Comparison of ENCODE assay signal across 9 cellular contexts in genomic region chr1:234976880-234977680, GRCh38.
DNase-seq lines count a peak whose midpoint lies in the region; ATAC-seq and TF ChIP-seq lines count a peak whose summit lies in the region.
"Had no signal": no experiment of that assay in that cellular context is flagged by ENCODE, and none has a peak within 500 bp of the region (broad histone marks: within the 10 kb centered on the region; RNA-seq: fewer than 3 reads in every experiment).

No MANE protein-coding gene starts in this region.

- no peaks in the 10 kb centered on the region for H3K9me3 Mint-ChIP-seq in stimulated activated memory B cell treated with anti-CD40 and anti-IgM and Interleukin-4, amounts not matched to agents 10 μg/mL and 1 μg/mL and 100 μg/mL, for 72 hours
- H3K9me3 Mint-ChIP-seq in CD8-positive, alpha-beta T cell = no peaks in the 10 kb centered on the region
- no peaks in the 10 kb centered on the region for H3K9me3 Mint-ChIP-seq in activated CD8-positive, alpha-beta T cell treated with anti-CD3 and anti-CD28 coated beads, Interleukin-2, amount 10 ng/mL, durations not matched to agents 7 days and 5 days (ENCODE audit: insufficient read depth)

- peaks cover 69% of the 10 kb centered on the region for H3K4me1 Mint-ChIP-seq in stimulated activated memory B cell treated with anti-CD40 and anti-IgM and Interleukin-4, amounts not matched to agents 10 μg/mL and 1 μg/mL and 100 μg/mL, for 72 hours
- peaks cover 52% of the 10 kb centered on the region for H3K4me1 Mint-ChIP-seq in CD8-positive, alpha-beta T cell (ENCODE audit: low read depth)
- H3K4me1 Mint-ChIP-seq in activated CD8-positive, alpha-beta T cell treated with anti-CD3 and anti-CD28 coated beads, Interleukin-2, amount 10 ng/mL, durations not matched to agents 7 days and 5 days (ENCODE audit: low read depth) = peaks cover 75% of the 10 kb centered on the region

- ATAC-seq in left ventricle myocardium superior (peak; percentile 1), GM18907 (IDR thresholded peaks at IDR 0.05; ENCODE audit: unreplicated experiment) (no peak)
- no peak for ATAC-seq in stimulated activated memory B cell treated with anti-CD40 and anti-IgM and Interleukin-4, amounts not matched to agents 10 μg/mL and 1 μg/mL and 100 μg/mL, for 72 hours
- ATAC-seq in CD8-positive, alpha-beta T cell = no peak
- ATAC-seq in activated CD8-positive, alpha-beta T cell treated with anti-CD3 and anti-CD28 coated beads, Interleukin-2, amount 10 ng/mL, durations not matched to agents 7 days and 5 days = no peak

- 0 out of 2 replicates have a peak overlapping the region, but pooled peaks have one; percentile 92 for H3K27ac ChIP-seq in SJSA1
- no peak overlapping the region for H3K27ac ChIP-seq in CD8-positive, alpha-beta T cell (ENCODE audit: low read depth, low read length)

- H3K36me3 Mint-ChIP-seq in stimulated activated memory B cell treated with anti-CD40 and anti-IgM and Interleukin-4, amounts not matched to agents 10 μg/mL and 1 μg/mL and 100 μg/mL, for 72 hours = no peaks in the 10 kb centered on the region
- no peaks in the 10 kb centered on the region for H3K36me3 Mint-ChIP-seq in CD8-positive, alpha-beta T cell
- peaks cover 2% of the 10 kb centered on the region for H3K36me3 Mint-ChIP-seq in activated CD8-positive, alpha-beta T cell treated with anti-CD3 and anti-CD28 coated beads, Interleukin-2, amount 10 ng/mL, durations not matched to agents 7 days and 5 days (ENCODE audit: low read depth)

- peak overlapping the region; percentile 90 for H3K27ac Mint-ChIP-seq in stimulated activated memory B cell treated with anti-CD40 and anti-IgM and Interleukin-4, amounts not matched to agents 10 μg/mL and 1 μg/mL and 100 μg/mL, for 72 hours
- no peak overlapping the region for H3K27ac Mint-ChIP-seq in CD8-positive, alpha-beta T cell
- H3K27ac Mint-ChIP-seq in activated CD8-positive, alpha-beta T cell treated with anti-CD3 and anti-CD28 coated beads, Interleukin-2, amount 10 ng/mL, durations not matched to agents 7 days and 5 days = no peak overlapping the region

- DNase-seq in KBM-7 = peak; percentile 85
- no peak for DNase-seq in SJSA1 (ENCODE audit: low read depth in 1 of 2, low spot score in 2 of 2)
- DNase-seq in left ventricle myocardium superior = no peak
- DNase-seq in CD8-positive, alpha-beta T cell = no peak
- DNase-seq in activated CD8-positive, alpha-beta T cell treated with anti-CD3 and anti-CD28 coated beads, Interleukin-2, amount 10 ng/mL, durations not matched to agents 7 days and 5 days = no peak
- DNase-seq: cortex of kidney, NCI-H2227 treated with DMSO at 0.1 percent for 48 hours had no signal

- no peak overlapping the region for H3K4me3 ChIP-seq in SJSA1
- H3K4me3 ChIP-seq in CD8-positive, alpha-beta T cell (ENCODE audit: low read depth, low read length) = no peak overlapping the region

- peaks cover 80% of the 10 kb centered on the region for H3K4me1 ChIP-seq in SJSA1 (replicated peaks)
- H3K4me1 ChIP-seq in CD8-positive, alpha-beta T cell (ENCODE audit: insufficient read depth, low read length) = peaks cover 35% of the 10 kb centered on the region

- no peaks in the 10 kb centered on the region for H3K36me3 ChIP-seq in SJSA1
- no peaks in the 10 kb centered on the region for H3K36me3 ChIP-seq in CD8-positive, alpha-beta T cell (ENCODE audit: insufficient read depth, low read length)

- intact Hi-C loops in left ventricle myocardium superior (cut with micrococcal nuclease) = loop anchor here (10.0 kb wide), 1 partner anchor 442 kb away; no protein-coding TSS in a partner anchor
- intact Hi-C loops in CD8-positive, alpha-beta T cell (cut with DNase I, micrococcal nuclease) = loop anchor here in 1 of 2 experiments (5.0 kb wide), 1 partner anchor 35 kb away; no protein-coding TSS in a partner anchor

- H3K27me3 Mint-ChIP-seq in stimulated activated memory B cell treated with anti-CD40 and anti-IgM and Interleukin-4, amounts not matched to agents 10 μg/mL and 1 μg/mL and 100 μg/mL, for 72 hours = no peaks in the 10 kb centered on the region
- no peaks in the 10 kb centered on the region for H3K27me3 Mint-ChIP-seq in CD8-positive, alpha-beta T cell (ENCODE audit: low read depth)
- H3K27me3 Mint-ChIP-seq in activated CD8-positive, alpha-beta T cell treated with anti-CD3 and anti-CD28 coated beads, Interleukin-2, amount 10 ng/mL, durations not matched to agents 7 days and 5 days (ENCODE audit: low read depth) = no peaks in the 10 kb centered on the region

- no peak overlapping the region for H3K4me3 Mint-ChIP-seq in stimulated activated memory B cell treated with anti-CD40 and anti-IgM and Interleukin-4, amounts not matched to agents 10 μg/mL and 1 μg/mL and 100 μg/mL, for 72 hours
- no peak overlapping the region for H3K4me3 Mint-ChIP-seq in CD8-positive, alpha-beta T cell
- H3K4me3 Mint-ChIP-seq in activated CD8-positive, alpha-beta T cell treated with anti-CD3 and anti-CD28 coated beads, Interleukin-2, amount 10 ng/mL, durations not matched to agents 7 days and 5 days = no peak overlapping the region

- in situ Hi-C loops in KBM-7 (cut with MboI; ENCODE audit: low pct_unique_long_range_greater_than_20kb, low sequenced_read_pairs) = no loop called here

- CTCF ChIA-PET in CD8-positive, alpha-beta T cell (lab: Charles Lee) = interaction anchor here (1.1 to 1.8 kb wide), 2 partner anchors 127 to 478 kb away, joined by 3 to 4 read pairs; no protein-coding TSS in a partner anchor
- CTCF ChIA-PET in activated CD8-positive, alpha-beta T cell treated with anti-CD3 and anti-CD28 coated beads, Interleukin-2, amount 10 ng/mL, durations not matched to agents 7 days and 5 days (lab: Charles Lee) = interaction anchor here (0.6 to 3.9 kb wide), 6 partner anchors 11 to 477 kb away, joined by 3 to 12 read pairs (median 5); no protein-coding TSS in a partner anchor

- H3K27me3 ChIP-seq in SJSA1 (replicated peaks) = no peaks in the 10 kb centered on the region
- H3K27me3 ChIP-seq in CD8-positive, alpha-beta T cell (ENCODE audit: insufficient read depth, low read length) = no peaks in the 10 kb centered on the region

- POLR2A ChIA-PET in CD8-positive, alpha-beta T cell (lab: Charles Lee) = interaction anchor here (1.6 kb wide), 1 partner anchor 19 kb away, joined by 4 read pairs; no protein-coding TSS in a partner anchor
- POLR2A ChIA-PET in activated CD8-positive, alpha-beta T cell treated with anti-CD3 and anti-CD28 coated beads, Interleukin-2, amount 10 ng/mL, durations not matched to agents 7 days and 5 days (lab: Charles Lee) = interaction anchor here (4.6 kb wide), 1 partner anchor 35 kb away, joined by 56 read pairs; no protein-coding TSS in a partner anchor

- TF ChIP-seq CTCF in CD8-positive, alpha-beta T cell (IDR thresholded peaks at IDR 0.05) = no peak

- no peaks in the 10 kb centered on the region for H3K9me3 ChIP-seq in SJSA1 (replicated peaks)
- no peaks in the 10 kb centered on the region for H3K9me3 ChIP-seq in CD8-positive, alpha-beta T cell (ENCODE audit: low read length)
